Comparison of ENCODE assay signal across 8 cellular contexts in the genomic region with DNA sequence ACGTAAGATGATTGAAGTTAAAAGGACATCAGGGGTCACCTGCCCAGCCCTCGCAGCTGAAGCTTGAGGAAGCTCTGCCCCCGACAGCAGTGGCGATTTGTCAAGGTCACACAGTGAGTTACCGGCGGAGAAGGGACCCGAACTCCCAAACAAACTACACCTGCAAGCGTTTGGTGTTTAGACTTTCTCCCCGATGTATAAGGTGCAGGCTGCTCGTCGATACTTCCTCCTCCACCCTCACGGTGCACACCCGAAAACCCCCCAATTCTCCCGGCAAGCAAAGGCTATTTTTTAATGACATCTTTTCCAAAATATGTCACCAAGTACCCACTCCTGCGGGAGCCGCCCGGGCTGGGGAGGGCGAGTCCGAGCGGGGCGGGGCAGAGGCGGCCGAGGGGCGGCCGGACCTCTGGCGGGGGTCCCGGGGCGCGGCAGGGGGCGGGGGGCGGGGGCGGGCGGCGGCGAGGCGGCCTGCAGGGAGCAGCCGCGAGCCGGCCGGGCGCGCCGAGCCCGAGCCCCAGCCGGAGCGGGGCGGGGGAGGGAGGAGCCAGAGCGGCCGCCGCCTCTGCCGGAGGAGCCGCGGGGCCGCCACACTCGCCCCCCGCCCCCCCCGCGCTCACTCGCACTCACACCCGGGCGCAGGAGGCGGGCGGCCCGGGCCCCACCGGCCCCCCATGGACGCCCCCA. TPM values are rescaled to one million over a fixed set of nuclear protein-coding genes. Genes with fewer than 3 reads are reported as not detected.
DNase-seq lines count a peak whose midpoint lies in the region; ATAC-seq lines count a peak whose summit lies in the region.

A gene with protein sequence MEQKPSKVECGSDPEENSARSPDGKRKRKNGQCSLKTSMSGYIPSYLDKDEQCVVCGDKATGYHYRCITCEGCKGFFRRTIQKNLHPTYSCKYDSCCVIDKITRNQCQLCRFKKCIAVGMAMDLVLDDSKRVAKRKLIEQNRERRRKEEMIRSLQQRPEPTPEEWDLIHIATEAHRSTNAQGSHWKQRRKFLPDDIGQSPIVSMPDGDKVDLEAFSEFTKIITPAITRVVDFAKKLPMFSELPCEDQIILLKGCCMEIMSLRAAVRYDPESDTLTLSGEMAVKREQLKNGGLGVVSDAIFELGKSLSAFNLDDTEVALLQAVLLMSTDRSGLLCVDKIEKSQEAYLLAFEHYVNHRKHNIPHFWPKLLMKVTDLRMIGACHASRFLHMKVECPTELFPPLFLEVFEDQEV (plus strand): TSS at position 619 of the 687 bp plus-strand sequence. CDS start 11,524 bp downstream, outside the sequence.

- peak within 1 kb of the TSS; percentile 88 to 93 for H3K9ac ChIP-seq in mucosa of rectum (ENCODE audit: low read depth in 1 of 2, low read length in 2 of 2)

- H3K9me3 ChIP-seq in esophagus (ENCODE audit: control insufficient read depth in 2 of 2, insufficient read depth in 1 of 2, low read depth in 1 of 2, low read length in 1 of 2) (peaks cover 0 to 2% of the 10 kb centered on the region in 2 donors), mucosa of rectum (ENCODE audit: control insufficient read depth in 2 of 2, low read length in 2 of 2) (no peaks in the 10 kb centered on the region)

- H3K4me1 ChIP-seq in esophagus (ENCODE audit: control insufficient read depth in 2 of 2, insufficient read depth in 2 of 2, low read length in 1 of 2), result peaks cover 17 to 20% of the 10 kb centered on the region in 2 donors
- peaks cover 33 to 36% of the 10 kb centered on the region in 2 donors for H3K4me1 ChIP-seq in mucosa of rectum (ENCODE audit: control insufficient read depth in 2 of 2, insufficient read depth in 2 of 2, low read length in 2 of 2)

- peak within 1 kb of the TSS; percentile 88 for H3K4me3 ChIP-seq in GM08714 (ENCODE audit: low read length)
- peak within 1 kb of the TSS; percentile 57 to 90 for H3K4me3 ChIP-seq in esophagus (ENCODE audit: low read depth in 1 of 2, low read length in 2 of 2)
- H3K4me3 ChIP-seq in mucosa of rectum (ENCODE audit: low read length in 2 of 2), result peak within 1 kb of the TSS; percentile 89 to 92

- ATAC-seq in HG02678 (IDR thresholded peaks at IDR 0.05; ENCODE audit: unreplicated experiment), result peak; percentile 76
- no peak for ATAC-seq in HG02870 (IDR thresholded peaks at IDR 0.05; ENCODE audit: unreplicated experiment)

- H3K27ac ChIP-seq in esophagus (ENCODE audit: low read depth in 2 of 2, low read length in 1 of 2) (peak within 1 kb of the TSS; percentile 65 to 87), mucosa of rectum (ENCODE audit: low read depth in 2 of 2, low read length in 2 of 2) (peak within 1 kb of the TSS; percentile 87 to 89)

- WGBS in esophagus, 2 donors, result 2 to 3% methylated on average over 28 to 66 of the region's 66 CpGs

- H3K36me3 ChIP-seq in esophagus (ENCODE audit: control insufficient read depth in 2 of 2, insufficient read depth in 2 of 2, low read length in 1 of 2) (no peaks in the 10 kb centered on the region), mucosa of rectum (ENCODE audit: control insufficient read depth in 2 of 2, insufficient read depth in 2 of 2, low read length in 2 of 2) (no peaks in the 10 kb centered on the region)

- DNase-seq in NOMO-1 (lab: John Stamatoyannopoulos, UW; ENCODE audit: unreplicated experiment in 2 of 2), result peak; percentile 49 to 67
- DNase-seq in activated T-cell treated with anti-CD3 and anti-CD28 coated beads, Interleukin-2, amount 50 U/mL, for 48 hours, result peak; percentile 71 to 78
- DNase-seq in stimulated activated naive CD4-positive, alpha-beta T cell treated with Interleukin-2 at 50 U/mL for 16 hours (lab: John Stamatoyannopoulos, UW), result peak; percentile 67

- H3K27me3 ChIP-seq in esophagus (ENCODE audit: control insufficient read depth in 1 of 2, insufficient read depth in 2 of 2, low read length in 2 of 2) (no peaks in the 10 kb centered on the region), mucosa of rectum (ENCODE audit: control insufficient read depth in 2 of 2, insufficient read depth in 2 of 2, low read length in 2 of 2) (no peaks in the 10 kb centered on the region)

RNA-seq across cellular contexts. Expression of the gene that starts here (rescaled TPM):
- 10 to 100 TPM; 10.5 to 11.0 TPM for polyA plus RNA-seq in esophagus
